In the genomic region with DNA sequence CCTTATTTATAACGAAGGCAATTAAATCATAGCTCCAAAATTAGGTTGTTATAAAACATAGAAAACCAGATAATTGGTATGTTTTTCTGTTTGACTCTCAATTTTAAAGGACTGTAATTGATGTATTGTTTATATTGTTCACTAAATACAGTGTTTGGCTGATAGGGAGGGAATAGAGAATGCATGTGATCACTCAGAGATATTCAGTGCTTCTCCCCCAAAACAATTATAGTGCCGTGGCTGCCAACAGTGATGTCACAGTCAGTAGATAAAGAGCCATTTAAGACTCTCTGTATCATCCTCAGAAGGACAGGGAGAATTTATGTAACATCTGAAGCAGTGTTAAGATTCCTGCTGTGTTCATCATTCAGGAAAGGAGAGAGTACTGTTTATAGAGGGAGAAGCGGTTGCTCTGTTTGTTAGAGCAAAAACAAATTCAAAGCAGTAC, we compare ENCODE assay signal across 1 cellular context.
TF ChIP-seq lines count a peak whose summit lies in the region.

No MANE protein-coding gene starts in this region.

TF ChIP-seq in HEK293, 187 proteins besides CTCF, POLR2A, EP300 and RAD21 (continued from another document and continues in another):
- TF ChIP-seq, protein P1, sequence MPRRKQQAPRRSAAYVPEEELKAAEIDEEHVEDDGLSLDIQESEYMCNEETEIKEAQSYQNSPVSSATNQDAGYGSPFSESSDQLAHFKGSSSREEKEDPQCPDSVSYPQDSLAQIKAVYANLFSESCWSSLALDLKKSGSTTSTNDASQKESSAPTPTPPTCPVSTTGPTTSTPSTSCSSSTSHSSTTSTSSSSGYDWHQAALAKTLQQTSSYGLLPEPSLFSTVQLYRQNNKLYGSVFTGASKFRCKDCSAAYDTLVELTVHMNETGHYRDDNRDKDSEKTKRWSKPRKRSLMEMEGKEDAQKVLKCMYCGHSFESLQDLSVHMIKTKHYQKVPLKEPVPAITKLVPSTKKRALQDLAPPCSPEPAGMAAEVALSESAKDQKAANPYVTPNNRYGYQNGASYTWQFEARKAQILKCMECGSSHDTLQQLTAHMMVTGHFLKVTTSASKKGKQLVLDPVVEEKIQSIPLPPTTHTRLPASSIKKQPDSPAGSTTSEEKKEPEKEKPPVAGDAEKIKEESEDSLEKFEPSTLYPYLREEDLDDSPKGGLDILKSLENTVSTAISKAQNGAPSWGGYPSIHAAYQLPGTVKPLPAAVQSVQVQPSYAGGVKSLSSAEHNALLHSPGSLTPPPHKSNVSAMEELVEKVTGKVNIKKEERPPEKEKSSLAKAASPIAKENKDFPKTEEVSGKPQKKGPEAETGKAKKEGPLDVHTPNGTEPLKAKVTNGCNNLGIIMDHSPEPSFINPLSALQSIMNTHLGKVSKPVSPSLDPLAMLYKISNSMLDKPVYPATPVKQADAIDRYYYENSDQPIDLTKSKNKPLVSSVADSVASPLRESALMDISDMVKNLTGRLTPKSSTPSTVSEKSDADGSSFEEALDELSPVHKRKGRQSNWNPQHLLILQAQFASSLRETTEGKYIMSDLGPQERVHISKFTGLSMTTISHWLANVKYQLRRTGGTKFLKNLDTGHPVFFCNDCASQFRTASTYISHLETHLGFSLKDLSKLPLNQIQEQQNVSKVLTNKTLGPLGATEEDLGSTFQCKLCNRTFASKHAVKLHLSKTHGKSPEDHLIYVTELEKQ (tag by site-specific recombination; IDR thresholded peaks at IDR 0.05; ENCODE audit: borderline replicate concordance), result peak; percentile 93
- TF ChIP-seq ZNF146 (tag by site-specific recombination; IDR thresholded peaks at IDR 0.05) (no peak), ZNF571 (tag by site-specific recombination; IDR thresholded peaks at IDR 0.05) (no peak), WT1 (tag by site-specific recombination; IDR thresholded peaks at IDR 0.05) (peak; percentile 98), BCL11B (tag by site-specific recombination; IDR thresholded peaks at IDR 0.05; ENCODE audit: low read depth) (peak; percentile 58; the same call in 1 of the 2 replicates), GLI4 (tag by site-specific recombination; IDR thresholded peaks at IDR 0.05) (no peak), ZNF518A (tag by site-specific recombination; conservative IDR thresholded peaks at IDR 0.05; ENCODE audit: low read depth) (0 out of 2 replicates have a peak, but pooled peaks have one; percentile 34), ZNF596 (tag by site-specific recombination; IDR thresholded peaks at IDR 0.05) (peak; percentile 75), ZSCAN30 (tag by site-specific recombination; IDR thresholded peaks at IDR 0.05) (0 out of 2 replicates have a peak, but pooled peaks have one; percentile 47), ZBTB26 (tag by site-specific recombination; optimal IDR thresholded peaks at IDR 0.05) (no peak), ZNF501 (tag by site-specific recombination; IDR thresholded peaks at IDR 0.05) (0 out of 2 replicates have a peak, but pooled peaks have one; percentile 54), ZNF426 (tag by site-specific recombination; IDR thresholded peaks at IDR 0.05) (no peak), ZNF354C (tag by site-specific recombination; IDR thresholded peaks at IDR 0.05; ENCODE audit: borderline replicate concordance, low read depth) (no peak), ZNF175 (tag by site-specific recombination; IDR thresholded peaks at IDR 0.05) (no peak), YY2 (tag by site-specific recombination; IDR thresholded peaks at IDR 0.05) (no peak), ZNF174 (tag by site-specific recombination; IDR thresholded peaks at IDR 0.05) (no peak), ZXDB (tag by site-specific recombination; IDR thresholded peaks at IDR 0.05) (peak; percentile 87), ZNF311 (tag by site-specific recombination; IDR thresholded peaks at IDR 0.05; ENCODE audit: borderline replicate concordance) (no peak), IKZF3 (tag by site-specific recombination; IDR thresholded peaks at IDR 0.05) (peak; percentile 88), ZBTB10 (tag by site-specific recombination; IDR thresholded peaks at IDR 0.05) (no peak), ZSCAN23 (tag by site-specific recombination; IDR thresholded peaks at IDR 0.05) (peak; percentile 67), ZNF514 (tag by site-specific recombination; IDR thresholded peaks at IDR 0.05) (no peak), ZNF449 (tag by site-specific recombination; IDR thresholded peaks at IDR 0.05) (no peak), SCRT2 (tag by site-specific recombination; IDR thresholded peaks at IDR 0.05) (no peak), ZNF184 (tag by site-specific recombination; IDR thresholded peaks at IDR 0.05) (no peak), ZNF830 (tag by site-specific recombination; IDR thresholded peaks at IDR 0.05; ENCODE audit: low read depth) (no peak), ZNF585B (tag by site-specific recombination; IDR thresholded peaks at IDR 0.05) (no peak), ZNF19 (tag by site-specific recombination; IDR thresholded peaks at IDR 0.05; ENCODE audit: low read depth) (peak; percentile 86; the same call in 1 of the 2 replicates), ZNF701 (tag by site-specific recombination; IDR thresholded peaks at IDR 0.05) (no peak), ZNF530 (tag by site-specific recombination; IDR thresholded peaks at IDR 0.05; ENCODE audit: low read depth) (no peak), ZBTB48 (tag by site-specific recombination; IDR thresholded peaks at IDR 0.05) (no peak), ZNF10 (tag by site-specific recombination; IDR thresholded peaks at IDR 0.05) (no peak), ZNF785 (tag by site-specific recombination; IDR thresholded peaks at IDR 0.05) (no peak), ZFHX2 (tag by site-specific recombination; conservative IDR thresholded peaks at IDR 0.05) (no peak), ZNF776 (tag by site-specific recombination; IDR thresholded peaks at IDR 0.05; ENCODE audit: borderline replicate concordance) (no peak), MZF1 (tag by site-specific recombination; IDR thresholded peaks at IDR 0.05; ENCODE audit: borderline replicate concordance) (no peak), ZNF121 (tag by site-specific recombination; IDR thresholded peaks at IDR 0.05) (no peak), PATZ1 (tag by site-specific recombination; IDR thresholded peaks at IDR 0.05) (peak; percentile 66), ZNF768 (tag by site-specific recombination; IDR thresholded peaks at IDR 0.05) (no peak), ZNF221 (tag by site-specific recombination; IDR thresholded peaks at IDR 0.05; ENCODE audit: borderline replicate concordance) (no peak), ZNF350 (tag by site-specific recombination; IDR thresholded peaks at IDR 0.05) (no peak), ZNF341 (tag by site-specific recombination; IDR thresholded peaks at IDR 0.05; ENCODE audit: low read depth) (no peak), ZNF555 (tag by site-specific recombination; conservative IDR thresholded peaks at IDR 0.05) (no peak)
- TF ChIP-seq, protein P2, sequence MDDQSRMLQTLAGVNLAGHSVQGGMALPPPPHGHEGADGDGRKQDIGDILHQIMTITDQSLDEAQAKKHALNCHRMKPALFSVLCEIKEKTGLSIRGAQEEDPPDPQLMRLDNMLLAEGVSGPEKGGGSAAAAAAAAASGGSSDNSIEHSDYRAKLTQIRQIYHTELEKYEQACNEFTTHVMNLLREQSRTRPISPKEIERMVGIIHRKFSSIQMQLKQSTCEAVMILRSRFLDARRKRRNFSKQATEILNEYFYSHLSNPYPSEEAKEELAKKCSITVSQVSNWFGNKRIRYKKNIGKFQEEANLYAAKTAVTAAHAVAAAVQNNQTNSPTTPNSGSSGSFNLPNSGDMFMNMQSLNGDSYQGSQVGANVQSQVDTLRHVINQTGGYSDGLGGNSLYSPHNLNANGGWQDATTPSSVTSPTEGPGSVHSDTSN (CRISPR knock-in tag; IDR thresholded peaks at IDR 0.05), result no peak
